ENCODE assay signal across 1 cellular context in genomic region chr17:81858967-81859905, GRCh38.
TF ChIP-seq lines count a peak whose summit lies in the region.

No MANE protein-coding gene starts in this region.

TF ChIP-seq in HepG2, 621 proteins besides CTCF, POLR2A, EP300 and RAD21 (continued from another document and continues in another):
- TF ChIP-seq E2F2 (CRISPR knock-in tag; IDR thresholded peaks at IDR 0.05; ENCODE audit: borderline replicate concordance) (no peak), ZBTB33 (CRISPR knock-in tag; IDR thresholded peaks at IDR 0.05) (no peak), ZNF460 (CRISPR knock-in tag; IDR thresholded peaks at IDR 0.05; ENCODE audit: borderline replicate concordance) (no peak), ZFP36L2 (CRISPR knock-in tag; IDR thresholded peaks at IDR 0.05) (no peak), ZNF770 (CRISPR knock-in tag; IDR thresholded peaks at IDR 0.05) (no peak), ZNF24 (IDR thresholded peaks at IDR 0.05) (no peak), ARNT (IDR thresholded peaks at IDR 0.05) (no peak), NCOA5 (CRISPR knock-in tag; IDR thresholded peaks at IDR 0.05) (no peak), AKNA (CRISPR knock-in tag; IDR thresholded peaks at IDR 0.05; ENCODE audit: borderline replicate concordance) (no peak), ZNF430 (CRISPR knock-in tag; IDR thresholded peaks at IDR 0.05) (0 out of 2 replicates have a peak, but pooled peaks have one; percentile 15), ZNF468 (CRISPR knock-in tag; IDR thresholded peaks at IDR 0.05) (no peak), ZNF710 (CRISPR knock-in tag; IDR thresholded peaks at IDR 0.05; ENCODE audit: borderline replicate concordance) (peak; percentile 50), KDM5A (IDR thresholded peaks at IDR 0.05; ENCODE audit: borderline replicate concordance, low read length) (no peak), ZBTB25 (CRISPR knock-in tag; IDR thresholded peaks at IDR 0.05) (no peak), ZNF740 (CRISPR knock-in tag; IDR thresholded peaks at IDR 0.05) (no peak; the same call in 1 of the 2 replicates), ZNF687 (CRISPR knock-in tag; IDR thresholded peaks at IDR 0.05) (peak; percentile 25; the same call in 1 of the 2 replicates), ZNF549 (CRISPR knock-in tag; IDR thresholded peaks at IDR 0.05) (no peak), NFRKB (IDR thresholded peaks at IDR 0.05) (no peak), ZNF513 (CRISPR knock-in tag; conservative IDR thresholded peaks at IDR 0.05) (no peak), ZNF841 (CRISPR knock-in tag; IDR thresholded peaks at IDR 0.05; ENCODE audit: borderline replicate concordance) (no peak), RBM39 (IDR thresholded peaks at IDR 0.05; ENCODE audit: low read depth, low read length, poor library complexity, severe bottlenecking) (no peak), SNRNP70 (IDR thresholded peaks at IDR 0.05; ENCODE audit: low read depth, low read length) (no peak), PTBP1 (IDR thresholded peaks at IDR 0.05; ENCODE audit: low read depth, low read length, poor library complexity, severe bottlenecking) (no peak), IRF2 (CRISPR knock-in tag; IDR thresholded peaks at IDR 0.05) (no peak), SIX4 (CRISPR knock-in tag; IDR thresholded peaks at IDR 0.05) (no peak), ZNF18 (CRISPR knock-in tag; IDR thresholded peaks at IDR 0.05; ENCODE audit: insufficient replicate concordance) (peak; percentile 46), ZNF136 (CRISPR knock-in tag; IDR thresholded peaks at IDR 0.05; ENCODE audit: low read depth) (0 out of 2 replicates have a peak, but pooled peaks have one; percentile 16), ZFX (CRISPR knock-in tag; IDR thresholded peaks at IDR 0.05; ENCODE audit: low read depth) (no peak), ZNF761 (CRISPR knock-in tag; conservative IDR thresholded peaks at IDR 0.05) (no peak), RORA (CRISPR knock-in tag; IDR thresholded peaks at IDR 0.05) (no peak), ISX (CRISPR knock-in tag; conservative IDR thresholded peaks at IDR 0.05) (no peak), GZF1 (CRISPR knock-in tag; IDR thresholded peaks at IDR 0.05) (no peak), LBX2 (CRISPR knock-in tag; IDR thresholded peaks at IDR 0.05; ENCODE audit: borderline replicate concordance) (no peak), PHF20 (CRISPR knock-in tag; IDR thresholded peaks at IDR 0.05) (peak; percentile 13; the same call in 1 of the 2 replicates), ZNF225 (CRISPR knock-in tag; IDR thresholded peaks at IDR 0.05) (no peak; the same call in 1 of the 2 replicates), NR2F2 (IDR thresholded peaks at IDR 0.05; ENCODE audit: borderline replicate concordance, low read depth) (no peak), CENPT (CRISPR knock-in tag; IDR thresholded peaks at IDR 0.05; ENCODE audit: low read depth) (no peak), ZBTB1 (CRISPR knock-in tag; IDR thresholded peaks at IDR 0.05; ENCODE audit: borderline replicate concordance) (no peak), ZMAT3 (CRISPR knock-in tag; conservative IDR thresholded peaks at IDR 0.05) (no peak)
